ENCODE assay signal across 8 cellular contexts in the genomic region with DNA sequence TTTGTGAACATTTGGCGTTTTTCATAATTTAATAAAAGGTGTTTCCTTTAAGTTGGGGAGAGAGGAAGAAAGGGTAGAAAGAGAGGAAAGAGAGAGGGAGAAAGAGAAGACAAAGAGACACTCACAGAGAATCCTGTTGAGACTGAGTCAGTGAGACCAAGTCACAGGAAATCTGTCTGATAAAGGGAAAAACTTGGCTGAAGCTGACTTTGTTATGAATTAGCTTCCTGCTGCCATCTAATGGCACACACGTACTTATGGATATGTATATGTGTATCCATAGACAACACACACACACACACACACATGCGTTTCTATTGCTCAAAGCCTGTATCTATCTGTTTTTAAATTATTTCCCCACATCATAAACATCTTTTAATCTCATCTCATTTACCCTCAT. TPM values are rescaled to one million over a fixed set of nuclear protein-coding genes. Genes with fewer than 3 reads are reported as not detected.
A peak's percentile ranks its signal among the peaks of the same experiment; 100 is the strongest.
DNase-seq lines count a peak whose midpoint lies in the region; ATAC-seq, FAIRE-seq and TF ChIP-seq lines count a peak whose summit lies in the region.

No MANE protein-coding gene starts in this region.

- H3K27me3 ChIP-seq in heart right ventricle (no peaks in the 10 kb centered on the region), endodermal cell (ENCODE audit: control insufficient read depth, insufficient read depth, low read length, poor library complexity, severe bottlenecking) (no peaks in the 10 kb centered on the region)

- no peaks in the 10 kb centered on the region for H3K4me1 Mint-ChIP-seq in endodermal cell

- ATAC-seq in heart right ventricle (peak in 3 of 8 donors; percentile 29 to 58 (median 49)), Right ventricle myocardium inferior (no peak), GM19035 (IDR thresholded peaks at IDR 0.05; ENCODE audit: unreplicated experiment) (no peak)

- H3K4me3 ChIP-seq in heart right ventricle (no peak overlapping the region), epithelial cell of esophagus (ENCODE audit: low read length) (no peak overlapping the region), endodermal cell (ENCODE audit: low read length) (no peak overlapping the region)

- H3K9me3 Mint-ChIP-seq in endodermal cell, result no peaks in the 10 kb centered on the region

- TF ChIP-seq CTCF in heart right ventricle (IDR thresholded peaks at IDR 0.05), result peak in 5 of 9 donors; percentile 10 to 41 (median 21)
- peak; percentile 31 for TF ChIP-seq CTCF in epithelial cell of esophagus (IDR thresholded peaks at IDR 0.05; ENCODE audit: insufficient read depth, low read depth, low read length, missing control alignments)
- TF ChIP-seq CTCF in endodermal cell (conservative IDR thresholded peaks at IDR 0.05), result no peak

- WGBS in heart right ventricle, 2 donors, result 37 to 40% methylated on average over 3 of the region's 3 CpGs
- WGBS in endodermal cell (ENCODE audit: insufficient coverage in 1 of 2, insufficient read length in 1 of 2), 2 experiments, result 93 to 94% methylated on average over 2 of the region's 3 CpGs

- peaks cover 0 to 42% (median 3%) of the 10 kb centered on the region in 9 donors for H3K4me1 ChIP-seq in heart right ventricle
- H3K4me1 ChIP-seq in endodermal cell (ENCODE audit: control insufficient read depth, insufficient read depth, low read length), result no peaks in the 10 kb centered on the region

- no peaks in the 10 kb centered on the region for H3K27me3 Mint-ChIP-seq in endodermal cell (ENCODE audit: insufficient read depth)

- peak; percentile 56 for FAIRE-seq in urothelium cell line (lab: Jason Lieb, UNC)

- no peak overlapping the region for H3K4me3 Mint-ChIP-seq in endodermal cell

- intact Hi-C loops in heart right ventricle (cut with DNase I), result loop anchor here in 1 of 10 donors (10.0 kb wide), 1 partner anchor 159 kb away; a partner anchor contains a TSS
- intact Hi-C loops in Right ventricle myocardium inferior (cut with DNase I), result no loop called here

- H3K36me3 Mint-ChIP-seq in endodermal cell (ENCODE audit: low read depth), result no peaks in the 10 kb centered on the region

- no peak overlapping the region for H3K27ac Mint-ChIP-seq in endodermal cell

- DNase-seq in heart right ventricle (no peak), Right ventricle myocardium inferior (ENCODE audit: missing footprints) (no peak), NCI-H524 treated with DMSO at 0.1 percent for 48 hours (lab: John Stamatoyannopoulos, UW) (peak; percentile 39), epithelial cell of esophagus (ENCODE audit: low read depth) (peak; percentile 66), urothelium cell line (ENCODE audit: low spot score) (peak; percentile 11), NCI-H2029 treated with DMSO at 0.1 percent for 48 hours (lab: John Stamatoyannopoulos, UW) (no peak), endodermal cell (no peak)

- H3K9me3 ChIP-seq in heart right ventricle (no peaks in the 10 kb centered on the region), endodermal cell (ENCODE audit: control insufficient read depth, low read length) (no peaks in the 10 kb centered on the region)

- no peak overlapping the region for H3K9ac ChIP-seq in endodermal cell (ENCODE audit: extremely low read depth, low read length, poor library complexity, severe bottlenecking)

- no peaks in the 10 kb centered on the region for H3K36me3 ChIP-seq in heart right ventricle
- H3K36me3 ChIP-seq in endodermal cell (ENCODE audit: control insufficient read depth, insufficient read depth, low read length), result no peaks in the 10 kb centered on the region

- H3K27ac ChIP-seq in heart right ventricle (peak overlapping the region in 3 of 10 donors; percentile 31 to 57 (median 45)), endodermal cell (ENCODE audit: low read depth, low read length) (no peak overlapping the region)

RNA-seq across cellular contexts. Expression of a gene that starts 42.5 kb away (rescaled TPM):
- total RNA-seq in heart right ventricle (1 to 10 TPM; 3.1 to 6.4 (median 4.3) TPM), Right ventricle myocardium inferior (3.9 TPM), endodermal cell (1 to 10 TPM; 8.0 to 9.4 TPM)
- polyA plus RNA-seq in heart right ventricle, result 1 to 10 TPM; 1.4 to 1.8 TPM
- polyA plus RNA-seq in endodermal cell (2013, experiment 1 of 2), result 2.3 TPM
- polyA plus RNA-seq in endodermal cell (2013, experiment 2 of 2), result 2.2 TPM

RNA-seq across cellular contexts. Expression of a gene that starts 55.6 kb away (rescaled TPM):
- 10 to 100 TPM; 26.2 to 37.9 (median 33.2) TPM for total RNA-seq in heart right ventricle
- polyA plus RNA-seq in heart right ventricle, result 10 to 100 TPM; 11.8 to 14.2 TPM
- total RNA-seq in Right ventricle myocardium inferior, result 22.6 TPM
- total RNA-seq in endodermal cell, result 10 to 100 TPM; 38.3 to 45.6 TPM
- 35.3 TPM for polyA plus RNA-seq in endodermal cell (2013, experiment 1 of 2)
- polyA plus RNA-seq in endodermal cell (2013, experiment 2 of 2), result 34.2 TPM

Comparison
In these comparisons a context has a peak if more than half of its experiments do, and no peak if none do; other contexts are left out.
1. DNase-seq: peak in NCI-H524 treated with DMSO at 0.1 percent for 48 hours (single experiment), epithelial cell of esophagus (single experiment) and urothelium cell line (single experiment); none in heart right ventricle (0 of 2), Right ventricle myocardium inferior (single experiment), NCI-H2029 treated with DMSO at 0.1 percent for 48 hours (single experiment) and endodermal cell (single experiment).